Comparison of ENCODE assay signal across 1 cellular context in the genomic region with DNA sequence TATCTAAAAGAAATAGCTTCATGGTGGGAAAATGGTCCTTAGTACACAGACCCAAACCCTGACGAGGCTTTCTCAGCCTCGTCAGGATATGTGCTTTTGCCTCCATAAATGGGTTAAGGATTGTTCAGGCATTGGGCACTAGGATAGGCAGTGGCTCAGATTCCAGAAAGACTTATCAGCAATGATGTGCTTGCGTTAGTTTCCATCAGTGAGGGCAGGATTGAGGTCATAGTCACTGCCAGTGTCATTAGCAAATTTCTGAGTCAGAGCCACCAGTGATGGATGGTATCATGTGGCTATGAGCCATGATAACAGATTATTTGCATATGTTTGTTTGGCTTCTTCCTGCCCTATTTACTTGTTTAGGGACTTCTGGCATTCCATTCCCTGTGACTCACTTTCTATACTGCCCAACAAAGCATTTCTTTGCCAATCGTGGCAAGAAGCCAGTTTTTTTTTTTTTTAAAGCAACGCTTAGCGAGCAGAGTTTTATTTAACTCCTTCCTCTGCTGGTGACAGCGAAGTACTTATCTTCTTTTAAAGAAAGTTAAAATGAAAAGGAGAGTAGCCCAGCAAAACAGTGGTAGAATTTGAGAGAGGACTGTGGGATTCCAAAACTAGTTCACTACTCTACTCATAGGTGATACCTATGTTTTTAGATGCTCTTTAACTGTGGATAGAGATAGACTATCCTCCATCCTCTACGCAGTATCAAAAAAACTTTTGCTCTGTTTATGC.
A peak's percentile ranks its signal among the peaks of the same experiment; 100 is the strongest.
TF ChIP-seq lines count a peak whose summit lies in the region.

No MANE protein-coding gene starts in this region.

TF ChIP-seq in GM12878, 131 proteins besides CTCF, POLR2A, EP300 and RAD21:
- TF ChIP-seq, protein P1, sequence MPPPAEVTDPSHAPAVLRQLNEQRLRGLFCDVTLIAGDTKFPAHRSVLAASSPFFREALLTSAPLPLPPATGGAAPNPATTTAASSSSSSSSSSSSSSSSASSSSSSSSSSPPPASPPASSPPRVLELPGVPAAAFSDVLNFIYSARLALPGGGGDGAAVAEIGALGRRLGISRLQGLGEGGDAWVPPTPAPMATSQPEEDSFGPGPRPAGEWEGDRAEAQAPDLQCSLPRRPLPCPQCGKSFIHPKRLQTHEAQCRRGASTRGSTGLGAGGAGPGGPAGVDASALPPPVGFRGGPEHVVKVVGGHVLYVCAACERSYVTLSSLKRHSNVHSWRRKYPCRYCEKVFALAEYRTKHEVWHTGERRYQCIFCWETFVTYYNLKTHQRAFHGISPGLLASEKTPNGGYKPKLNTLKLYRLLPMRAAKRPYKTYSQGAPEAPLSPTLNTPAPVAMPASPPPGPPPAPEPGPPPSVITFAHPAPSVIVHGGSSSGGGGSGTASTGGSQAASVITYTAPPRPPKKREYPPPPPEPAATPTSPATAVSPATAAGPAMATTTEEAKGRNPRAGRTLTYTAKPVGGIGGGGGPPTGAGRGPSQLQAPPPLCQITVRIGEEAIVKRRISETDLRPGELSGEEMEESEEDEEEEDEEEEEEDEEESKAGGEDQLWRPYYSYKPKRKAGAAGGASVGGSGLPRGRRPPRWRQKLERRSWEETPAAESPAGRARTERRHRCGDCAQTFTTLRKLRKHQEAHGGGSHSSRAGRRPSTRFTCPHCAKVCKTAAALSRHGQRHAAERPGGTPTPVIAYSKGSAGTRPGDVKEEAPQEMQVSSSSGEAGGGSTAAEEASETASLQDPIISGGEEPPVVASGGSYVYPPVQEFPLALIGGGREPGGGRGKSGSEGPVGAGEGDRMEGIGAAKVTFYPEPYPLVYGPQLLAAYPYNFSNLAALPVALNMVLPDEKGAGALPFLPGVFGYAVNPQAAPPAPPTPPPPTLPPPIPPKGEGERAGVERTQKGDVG (CRISPR knock-in tag; IDR thresholded peaks at IDR 0.05): no peak
- TF ChIP-seq RAD51 (IDR thresholded peaks at IDR 0.05): no peak
- TF ChIP-seq TCF3 (IDR thresholded peaks at IDR 0.05; ENCODE audit: borderline replicate concordance, insufficient read depth, low read depth, low read length): 0 out of 2 replicates have a peak, but pooled peaks have one; percentile 67
- TF ChIP-seq RBBP5 (conservative IDR thresholded peaks at IDR 0.05): no peak
- no peak for TF ChIP-seq FOS (IDR thresholded peaks at IDR 0.05; ENCODE audit: borderline replicate concordance, extremely low read depth, insufficient read length)
- TF ChIP-seq HDAC6 (IDR thresholded peaks at IDR 0.05; ENCODE audit: unreplicated experiment): no peak
- TF ChIP-seq, protein P2, sequence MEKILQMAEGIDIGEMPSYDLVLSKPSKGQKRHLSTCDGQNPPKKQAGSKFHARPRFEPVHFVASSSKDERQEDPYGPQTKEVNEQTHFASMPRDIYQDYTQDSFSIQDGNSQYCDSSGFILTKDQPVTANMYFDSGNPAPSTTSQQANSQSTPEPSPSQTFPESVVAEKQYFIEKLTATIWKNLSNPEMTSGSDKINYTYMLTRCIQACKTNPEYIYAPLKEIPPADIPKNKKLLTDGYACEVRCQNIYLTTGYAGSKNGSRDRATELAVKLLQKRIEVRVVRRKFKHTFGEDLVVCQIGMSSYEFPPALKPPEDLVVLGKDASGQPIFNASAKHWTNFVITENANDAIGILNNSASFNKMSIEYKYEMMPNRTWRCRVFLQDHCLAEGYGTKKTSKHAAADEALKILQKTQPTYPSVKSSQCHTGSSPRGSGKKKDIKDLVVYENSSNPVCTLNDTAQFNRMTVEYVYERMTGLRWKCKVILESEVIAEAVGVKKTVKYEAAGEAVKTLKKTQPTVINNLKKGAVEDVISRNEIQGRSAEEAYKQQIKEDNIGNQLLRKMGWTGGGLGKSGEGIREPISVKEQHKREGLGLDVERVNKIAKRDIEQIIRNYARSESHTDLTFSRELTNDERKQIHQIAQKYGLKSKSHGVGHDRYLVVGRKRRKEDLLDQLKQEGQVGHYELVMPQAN (conservative IDR thresholded peaks at IDR 0.05): no peak
- no peak for TF ChIP-seq IKZF2 (IDR thresholded peaks at IDR 0.05)
- no peak for TF ChIP-seq CREB1 (IDR thresholded peaks at IDR 0.05; ENCODE audit: low read depth)
- TF ChIP-seq IKZF1 (conservative IDR thresholded peaks at IDR 0.05): no peak
- TF ChIP-seq KAT2A (conservative IDR thresholded peaks at IDR 0.05; ENCODE audit: control insufficient read depth, low read depth, low read length): no peak
- TF ChIP-seq CEBPB (IDR thresholded peaks at IDR 0.05; ENCODE audit: borderline replicate concordance in 1 of 2, low read depth in 2 of 2, low read length in 2 of 2): no peak
- TF ChIP-seq ZBED1 (IDR thresholded peaks at IDR 0.05; ENCODE audit: borderline replicate concordance): no peak
- TF ChIP-seq, protein P3, sequence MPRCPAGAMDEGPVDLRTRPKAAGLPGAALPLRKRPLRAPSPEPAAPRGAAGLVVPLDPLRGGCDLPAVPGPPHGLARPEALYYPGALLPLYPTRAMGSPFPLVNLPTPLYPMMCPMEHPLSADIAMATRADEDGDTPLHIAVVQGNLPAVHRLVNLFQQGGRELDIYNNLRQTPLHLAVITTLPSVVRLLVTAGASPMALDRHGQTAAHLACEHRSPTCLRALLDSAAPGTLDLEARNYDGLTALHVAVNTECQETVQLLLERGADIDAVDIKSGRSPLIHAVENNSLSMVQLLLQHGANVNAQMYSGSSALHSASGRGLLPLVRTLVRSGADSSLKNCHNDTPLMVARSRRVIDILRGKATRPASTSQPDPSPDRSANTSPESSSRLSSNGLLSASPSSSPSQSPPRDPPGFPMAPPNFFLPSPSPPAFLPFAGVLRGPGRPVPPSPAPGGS (IDR thresholded peaks at IDR 0.05; ENCODE audit: borderline replicate concordance, insufficient read depth, low read depth, low read length, poor library complexity, severe bottlenecking): peak; percentile 97
- TF ChIP-seq, protein P4, sequence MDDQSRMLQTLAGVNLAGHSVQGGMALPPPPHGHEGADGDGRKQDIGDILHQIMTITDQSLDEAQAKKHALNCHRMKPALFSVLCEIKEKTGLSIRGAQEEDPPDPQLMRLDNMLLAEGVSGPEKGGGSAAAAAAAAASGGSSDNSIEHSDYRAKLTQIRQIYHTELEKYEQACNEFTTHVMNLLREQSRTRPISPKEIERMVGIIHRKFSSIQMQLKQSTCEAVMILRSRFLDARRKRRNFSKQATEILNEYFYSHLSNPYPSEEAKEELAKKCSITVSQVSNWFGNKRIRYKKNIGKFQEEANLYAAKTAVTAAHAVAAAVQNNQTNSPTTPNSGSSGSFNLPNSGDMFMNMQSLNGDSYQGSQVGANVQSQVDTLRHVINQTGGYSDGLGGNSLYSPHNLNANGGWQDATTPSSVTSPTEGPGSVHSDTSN (IDR thresholded peaks at IDR 0.05; ENCODE audit: insufficient replicate concordance, low read depth, low read length): peak; percentile 50
- TF ChIP-seq PML (IDR thresholded peaks at IDR 0.05; ENCODE audit: low read length): no peak
- TF ChIP-seq BRCA1 (IDR thresholded peaks at IDR 0.05; ENCODE audit: low read depth, low read length): no peak
- no peak for TF ChIP-seq EZH2 (IDR thresholded peaks at IDR 0.05; ENCODE audit: borderline replicate concordance, control insufficient read depth, low read depth, low read length)
- no peak for TF ChIP-seq NFIC (IDR thresholded peaks at IDR 0.05; ENCODE audit: low read depth, low read length)
- TF ChIP-seq CHD4 (IDR thresholded peaks at IDR 0.05): no peak
